1 cellular context compared by ENCODE assay signal in the genomic region with DNA sequence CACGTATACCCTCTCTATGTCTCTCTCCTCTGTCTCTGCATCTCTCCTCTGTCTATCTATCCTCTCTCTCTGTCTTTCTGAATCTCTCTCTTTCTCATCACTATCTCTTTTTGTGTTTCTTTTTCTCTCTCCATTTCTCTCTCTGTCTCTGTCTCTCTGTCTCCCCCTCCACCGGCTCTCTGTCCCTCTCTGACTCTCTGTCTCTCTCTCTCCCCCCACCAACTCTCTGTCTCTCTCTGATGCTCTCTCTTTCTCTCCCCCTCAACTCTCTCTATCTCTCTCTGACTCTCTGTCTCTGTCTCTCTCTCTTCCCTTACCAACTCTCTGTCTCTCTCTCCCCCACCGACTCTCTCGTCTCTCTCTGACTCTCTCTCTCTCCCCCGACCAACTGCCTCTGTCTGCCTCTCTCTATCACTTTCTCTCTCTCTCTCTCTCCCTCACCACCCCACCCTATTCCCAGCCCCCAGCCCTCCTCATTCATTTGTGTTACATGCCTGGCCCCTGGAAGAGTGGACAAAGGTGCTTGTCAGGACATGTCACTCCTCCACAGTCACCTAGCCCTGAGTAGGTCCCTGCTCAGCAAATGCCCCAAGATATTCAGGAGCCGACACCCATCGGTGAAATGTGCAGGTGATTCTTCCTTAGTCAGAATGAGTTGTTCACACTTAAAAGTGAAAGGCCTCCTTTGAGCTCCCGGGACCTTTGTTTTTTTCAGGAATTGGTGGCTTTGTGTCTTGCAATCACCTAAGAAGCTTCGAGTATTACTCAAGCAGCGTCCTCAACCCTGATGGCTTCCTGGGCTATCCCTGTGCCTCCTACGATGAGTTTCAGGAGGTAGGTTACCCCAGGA.
TF ChIP-seq lines count a peak whose summit lies in the region.

No MANE protein-coding gene starts in this region.

TF ChIP-seq in H1, 55 proteins besides CTCF, POLR2A, EP300 and RAD21:
- no peak for TF ChIP-seq RBBP5 (IDR thresholded peaks at IDR 0.05; ENCODE audit: borderline replicate concordance, low read depth, low read length)
- no peak for TF ChIP-seq NANOG (IDR thresholded peaks at IDR 0.05; ENCODE audit: insufficient read depth, low read depth, low read length, poor library complexity, severe bottlenecking)
- no peak for TF ChIP-seq JUND (IDR thresholded peaks at IDR 0.05; ENCODE audit: low read length)
TF ChIP-seq in H1: peak in this region for 0.
